In the genomic region with DNA sequence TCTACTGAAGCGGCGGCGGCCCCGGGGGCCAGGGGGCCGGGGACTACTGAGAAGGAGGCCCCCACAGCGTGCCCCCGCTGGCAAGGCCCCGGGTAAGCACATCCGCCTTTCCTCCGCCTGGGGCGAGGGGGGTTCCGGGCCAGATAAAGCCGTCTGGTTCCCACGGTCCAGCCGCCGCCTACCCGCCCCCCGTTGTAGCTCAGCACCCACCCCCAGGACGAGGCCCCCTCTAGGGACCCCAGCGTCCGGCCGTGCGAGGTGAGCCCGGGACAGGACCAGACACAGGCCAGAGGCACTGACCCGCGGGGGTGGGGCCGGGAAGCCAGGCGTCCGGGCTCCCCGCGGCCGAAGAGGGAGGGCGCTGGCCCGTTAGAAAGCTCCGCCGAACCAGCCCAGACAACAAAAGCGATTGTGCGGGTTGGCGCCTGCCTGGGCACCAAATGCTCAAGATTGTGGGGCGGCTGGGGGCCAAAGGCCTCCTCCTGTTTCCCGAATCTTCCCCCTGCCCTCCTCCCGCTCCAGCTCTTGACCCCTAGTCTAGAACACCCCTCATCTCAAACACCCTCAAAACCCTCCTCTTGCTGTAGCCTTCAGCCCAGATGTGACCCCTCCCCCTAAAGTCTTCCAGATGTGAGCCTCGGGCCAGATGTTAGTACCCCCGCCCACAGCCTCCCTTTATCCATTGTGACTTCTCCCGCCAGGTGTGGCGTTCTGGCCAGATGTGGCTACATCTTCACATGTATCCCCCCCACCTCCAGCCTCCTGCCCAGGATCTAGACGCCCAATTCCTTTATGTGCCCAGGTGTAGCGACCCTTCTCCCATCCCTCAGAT, we compare ENCODE assay signal across 9 cellular contexts. TPM values are rescaled to one million over a fixed set of nuclear protein-coding genes. Genes with fewer than 3 reads are reported as not detected.
A peak's percentile ranks its signal among the peaks of the same experiment; 100 is the strongest.
DNase-seq lines count a peak whose midpoint lies in the region; ATAC-seq, FAIRE-seq and TF ChIP-seq lines count a peak whose summit lies in the region.
"Had no signal": no experiment of that assay in that cellular context is flagged by ENCODE, and none has a peak within 500 bp of the region (broad histone marks: within the 10 kb centered on the region; RNA-seq: fewer than 3 reads in every experiment).

No MANE protein-coding gene starts in this region.

- H3K27me3 Mint-ChIP-seq in activated naive CD8-positive, alpha-beta T cell treated with anti-CD3 and anti-CD28 coated beads, Interleukin-2, amount 50 U/mL, for 24 hours: peaks cover 53% of the 10 kb centered on the region

- H3K36me3 Mint-ChIP-seq in activated naive CD8-positive, alpha-beta T cell treated with anti-CD3 and anti-CD28 coated beads, Interleukin-2, amount 50 U/mL, for 24 hours (ENCODE audit: low read depth): no peaks in the 10 kb centered on the region

- TF ChIP-seq POLR2A in GM12891 (IDR thresholded peaks at IDR 0.05; ENCODE audit: low read depth, low read length): no peak

- H3K9me3 ChIP-seq in stomach smooth muscle (ENCODE audit: control insufficient read depth in 2 of 2, low read length in 2 of 2): no peaks in the 10 kb centered on the region

- no peak for TF ChIP-seq CTCF in KMS-11 (conservative IDR thresholded peaks at IDR 0.05; ENCODE audit: low read depth, low read length)

- H3K4me3 ChIP-seq in KMS-11 (IDR thresholded peaks at IDR 0.05; ENCODE audit: insufficient read depth, low read depth, low read length): no peak overlapping the region
- H3K4me3 ChIP-seq in stomach smooth muscle (ENCODE audit: low read length in 2 of 2): peak overlapping the region in 1 of 2 donors; percentile 47

- no peak overlapping the region for H3K9ac ChIP-seq in KMS-11
- H3K9ac ChIP-seq in stomach smooth muscle (ENCODE audit: low read length in 2 of 2): peak overlapping the region; percentile 21

- H3K9me3 Mint-ChIP-seq in activated naive CD8-positive, alpha-beta T cell treated with anti-CD3 and anti-CD28 coated beads, Interleukin-2, amount 50 U/mL, for 24 hours: no peaks in the 10 kb centered on the region

- H3K36me3 ChIP-seq in KMS-11 (ENCODE audit: insufficient read depth): no peaks in the 10 kb centered on the region
- no peaks in the 10 kb centered on the region for H3K36me3 ChIP-seq in stomach smooth muscle (ENCODE audit: control insufficient read depth in 2 of 2, insufficient read depth in 2 of 2, low read length in 2 of 2)

- peak overlapping the region; percentile 41; the same call in 1 of the 2 replicates for H3K4me2 ChIP-seq in KMS-11

- no peak for FAIRE-seq in GM12891 (lab: Jason Lieb, UNC)
- FAIRE-seq: GM18507, RCC 7860 had no signal

- no peaks in the 10 kb centered on the region for H3K79me2 ChIP-seq in KMS-11 (ENCODE audit: insufficient read depth, low read depth)

- no peak overlapping the region for H3K27ac ChIP-seq in KMS-11
- H3K27ac ChIP-seq in stomach smooth muscle (ENCODE audit: low read length): peak overlapping the region; percentile 53

- no peak for ATAC-seq in activated naive CD8-positive, alpha-beta T cell treated with anti-CD3 and anti-CD28 coated beads, Interleukin-2, amount 50 U/mL, for 24 hours
- no peak for ATAC-seq in GM21529 (IDR thresholded peaks at IDR 0.05; ENCODE audit: unreplicated experiment)

- H2AFZ ChIP-seq in KMS-11 (ENCODE audit: low read depth): peak overlapping the region; percentile 26; the same call in 1 of the 2 replicates

- H3K27ac Mint-ChIP-seq in activated naive CD8-positive, alpha-beta T cell treated with anti-CD3 and anti-CD28 coated beads, Interleukin-2, amount 50 U/mL, for 24 hours: no peak overlapping the region

- H4K20me1 ChIP-seq in KMS-11 (ENCODE audit: insufficient read depth): no peaks in the 10 kb centered on the region

- DNase-seq in activated naive CD8-positive, alpha-beta T cell treated with anti-CD3 and anti-CD28 coated beads, Interleukin-2, amount 50 U/mL, for 24 hours: no peak
- DNase-seq in left kidney (ENCODE audit: low read depth, low spot score): peak; percentile 33
- DNase-seq in GM12891 (ENCODE audit: insufficient read length, low spot score): no peak
- DNase-seq in NCI-H446 (lab: John Stamatoyannopoulos, UW): no peak

- H3K27me3 ChIP-seq in KMS-11 (ENCODE audit: insufficient read depth, low read depth) (peaks cover 54% of the 10 kb centered on the region), stomach smooth muscle (ENCODE audit: control insufficient read depth in 1 of 2, insufficient read depth in 2 of 2, low read length in 2 of 2) (peaks cover 15 to 40% of the 10 kb centered on the region in 2 donors)

- peak overlapping the region; percentile 64 for H3K4me3 Mint-ChIP-seq in activated naive CD8-positive, alpha-beta T cell treated with anti-CD3 and anti-CD28 coated beads, Interleukin-2, amount 50 U/mL, for 24 hours

- H3K4me1 ChIP-seq in KMS-11 (ENCODE audit: low read depth, poor library complexity, severe bottlenecking): peaks cover 69% of the 10 kb centered on the region
- H3K4me1 ChIP-seq in stomach smooth muscle (ENCODE audit: control insufficient read depth, insufficient read depth, low read length): peaks cover 65% of the 10 kb centered on the region

- H3K4me1 Mint-ChIP-seq in activated naive CD8-positive, alpha-beta T cell treated with anti-CD3 and anti-CD28 coated beads, Interleukin-2, amount 50 U/mL, for 24 hours: peaks cover 63% of the 10 kb centered on the region

TF ChIP-seq in GM12891, 5 proteins besides CTCF, POLR2A, EP300 and RAD21:
- no peak for TF ChIP-seq TAF1 (IDR thresholded peaks at IDR 0.05; ENCODE audit: low read depth, low read length)
- TF ChIP-seq POLR2AphosphoS5 (IDR thresholded peaks at IDR 0.05; ENCODE audit: low read depth, low read length): no peak
- no peak for TF ChIP-seq SPI1 (IDR thresholded peaks at IDR 0.05; ENCODE audit: low read depth, low read length)
- TF ChIP-seq POU2F2 (IDR thresholded peaks at IDR 0.05; ENCODE audit: low read depth, low read length): no peak
- TF ChIP-seq PAX5 (IDR thresholded peaks at IDR 0.05; ENCODE audit: insufficient read depth, low read length, severe bottlenecking): no peak

RNA-seq across cellular contexts. Expression of gene LTBP4, which starts 0.9 kb away (rescaled TPM):
- 15.3 TPM for polyA plus RNA-seq in GM12891 (2012; ENCODE audit: low read depth, missing spikeins)

RNA-seq across cellular contexts. Expression of gene SHKBP1, which starts 23.6 kb away (rescaled TPM):
- 61.3 TPM for polyA plus RNA-seq in GM12891 (2012; ENCODE audit: low read depth, missing spikeins)
